1 cellular context compared by ENCODE assay signal in genomic region chr4:185013715-185014114, GRCh38.
A peak's percentile ranks its signal among the peaks of the same experiment; 100 is the strongest.
TF ChIP-seq lines count a peak whose summit lies in the region.

No MANE protein-coding gene starts in this region.

TF ChIP-seq in H1, 55 proteins besides CTCF, POLR2A, EP300 and RAD21:
- TF ChIP-seq SIN3A (conservative IDR thresholded peaks at IDR 0.05 in 1 of 2, IDR thresholded peaks at IDR 0.05 in 1 of 2; ENCODE audit: low read depth in 1 of 2, low read length in 2 of 2) (no peak), TAF1 (IDR thresholded peaks at IDR 0.05; ENCODE audit: low read depth, low read length) (no peak), SUZ12 (IDR thresholded peaks at IDR 0.05; ENCODE audit: low read length) (0 out of 2 replicates have a peak, but pooled peaks have one; percentile 39), GABPA (IDR thresholded peaks at IDR 0.05; ENCODE audit: borderline replicate concordance, insufficient read depth, low read length) (no peak)
